In the genomic region with DNA sequence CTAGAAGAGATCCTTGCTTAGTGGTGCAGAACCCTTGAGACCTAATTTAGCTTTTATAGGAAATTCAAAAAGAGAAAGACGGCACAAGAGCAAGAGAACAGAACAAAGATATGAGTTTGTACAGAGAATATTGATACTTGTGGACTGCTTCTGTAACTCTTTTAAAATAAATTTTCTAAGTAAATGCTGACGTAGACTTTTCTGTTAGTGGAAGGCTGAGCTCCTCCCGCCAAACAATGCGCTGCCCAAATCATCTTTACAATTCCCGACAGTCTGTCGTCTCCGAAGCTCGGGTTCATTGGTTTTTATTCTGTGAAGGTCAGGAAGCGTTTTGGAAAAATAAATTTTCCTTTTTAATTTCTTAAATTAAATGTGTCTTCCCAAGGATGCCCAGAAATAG, we compare ENCODE assay signal across 10 cellular contexts. TPM values are rescaled to one million over a fixed set of nuclear protein-coding genes. Genes with fewer than 3 reads are reported as not detected.
"Had no signal": no experiment of that assay in that cellular context is flagged by ENCODE, and none has a peak within 500 bp of the region (broad histone marks: within the 10 kb centered on the region; RNA-seq: fewer than 3 reads in every experiment).

No MANE protein-coding gene starts in this region.

- H3K9me3 Mint-ChIP-seq: H9, IgD-negative memory B cell had no signal

- H2AFZ ChIP-seq: GM23248 had no signal

- H3K36me3 Mint-ChIP-seq: IgD-negative memory B cell had no signal

- ATAC-seq: HCT116 had no signal

- H3K27ac Mint-ChIP-seq: H9, HFFc6, IgD-negative memory B cell had no signal

- FAIRE-seq: H54 had no signal

- DNase-seq: GM23248, GOT3, H9, HFFc6, Kasumi-1, KG1 had no signal

- H3K27ac ChIP-seq: GM23248, HL-60 had no signal

- H3K9ac ChIP-seq: GM23248 had no signal

- H3K4me1 Mint-ChIP-seq: IgD-negative memory B cell had no signal

- H3K4me3 Mint-ChIP-seq: H9, HFFc6, IgD-negative memory B cell had no signal

- H3K4me3 ChIP-seq: GM23248 had no signal

RNA-seq across cellular contexts. Expression of a gene that starts 22.3 kb away (rescaled TPM):
- total RNA-seq: GM23248, HFFc6 had no signal
- polyA plus RNA-seq: GM23248, IgD-negative memory B cell had no signal
